In the genomic region with DNA sequence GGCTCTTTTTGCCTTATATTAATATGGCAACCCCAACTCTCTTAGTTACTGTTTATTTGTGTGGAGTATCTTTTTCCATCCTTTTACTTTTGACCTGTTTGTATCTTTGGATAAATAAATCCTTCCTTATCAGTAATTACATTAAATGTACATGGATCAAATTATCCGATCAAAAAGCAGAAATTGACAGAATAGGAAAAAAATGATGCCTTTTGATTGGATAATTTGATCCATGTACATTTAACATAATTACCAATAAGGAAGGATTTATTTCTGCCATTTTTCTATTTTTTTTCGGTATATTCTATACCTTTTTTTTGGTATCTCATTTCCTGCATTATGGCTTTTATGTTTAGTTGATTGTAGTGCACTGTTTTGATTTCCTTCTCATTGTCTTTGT, we compare ENCODE assay signal across 25 cellular contexts.
"Had no signal": no experiment of that assay in that cellular context is flagged by ENCODE, and none has a peak within 500 bp of the region (broad histone marks: within the 10 kb centered on the region; RNA-seq: fewer than 3 reads in every experiment).

No MANE protein-coding gene starts in this region.

- H3K27ac Mint-ChIP-seq: naive thymus-derived CD8-positive, alpha-beta T cell; nephron; progenitor cell of endocrine pancreas; stimulated activated memory B cell treated with anti-CD40 and anti-IgM and Interleukin-4, amounts not matched to agents 10 μg/mL and 1 μg/mL and 100 μg/mL, for 72 hours; stimulated activated naive CD8-positive, alpha-beta T cell treated with anti-CD3 and anti-CD28 coated beads, Interleukin-15, amount 100 ng/mL, for 72 hours; type B pancreatic cell had no signal

- H3K4me3 ChIP-seq: left lung, lower lobe of right lung, right atrium auricular region, right lobe of liver, smooth muscle cell, tibial nerve, uterus had no signal

- H3K4me1 Mint-ChIP-seq: nephron, neural crest cell had no signal

- H3K36me3 ChIP-seq: uterus had no signal

- ATAC-seq: left cardiac atrium; left lung; lower lobe of right lung; naive thymus-derived CD8-positive, alpha-beta T cell; right lobe of liver; stimulated activated memory B cell treated with anti-CD40 and anti-IgM and Interleukin-4, amounts not matched to agents 10 μg/mL and 1 μg/mL and 100 μg/mL, for 72 hours; stimulated activated naive CD8-positive, alpha-beta T cell treated with anti-CD3 and anti-CD28 coated beads, Interleukin-15, amount 100 ng/mL, for 72 hours had no signal

- H3K27me3 Mint-ChIP-seq: naive thymus-derived CD8-positive, alpha-beta T cell; progenitor cell of endocrine pancreas; stimulated activated memory B cell treated with anti-CD40 and anti-IgM and Interleukin-4, amounts not matched to agents 10 μg/mL and 1 μg/mL and 100 μg/mL, for 72 hours; stimulated activated naive CD8-positive, alpha-beta T cell treated with anti-CD3 and anti-CD28 coated beads, Interleukin-15, amount 100 ng/mL, for 72 hours; type B pancreatic cell had no signal

- H3K4me1 ChIP-seq: left lung, lower lobe of right lung, right atrium auricular region, right lobe of liver, tibial nerve, uterus had no signal

- H3K27me3 ChIP-seq: left lung, right atrium auricular region, right lobe of liver, tibial nerve, uterus had no signal

- H3K27ac ChIP-seq: left lung, lower lobe of right lung, right atrium auricular region, right lobe of liver, tibial nerve, uterus had no signal

- H3K4me3 Mint-ChIP-seq: nephron; neural crest cell; stimulated activated memory B cell treated with anti-CD40 and anti-IgM and Interleukin-4, amounts not matched to agents 10 μg/mL and 1 μg/mL and 100 μg/mL, for 72 hours; stimulated activated naive CD8-positive, alpha-beta T cell treated with anti-CD3 and anti-CD28 coated beads, Interleukin-15, amount 100 ng/mL, for 72 hours; type B pancreatic cell had no signal

- H3K4me2 ChIP-seq: smooth muscle cell had no signal

- DNase-seq: kidney glomerular epithelial cell; left cardiac atrium; left lung; lower lobe of right lung; mammary epithelial cell; mesenchymal stem cell; naive thymus-derived CD8-positive, alpha-beta T cell; nucleus accumbens; right lobe of liver; stimulated activated CD4-positive, alpha-beta T cell treated with anti-CD3 and anti-CD28 coated beads, Interleukin-1b, Interleukin-23, amount 100 ng/mL, for 48 hours; stimulated activated CD4-positive, alpha-beta T cell treated with anti-CD3 and anti-CD28 coated beads, Interleukin-2, amount 100 ng/mL, for 48 hours; stimulated activated CD4-positive, alpha-beta T cell treated with anti-CD3 and anti-CD28 coated beads, Interleukin-4, amount 100 ng/mL, for 4 hours; stimulated activated CD8-positive, alpha-beta memory T cell treated with anti-CD3 and anti-CD28 coated beads, Interleukin-4, amount 100 ng/mL, for 48 hours; stimulated activated naive CD4-positive, alpha-beta T cell treated with Interleukin-2 at 50 U/mL for 16 hours; stimulated activated naive CD8-positive, alpha-beta T cell treated with anti-CD3 and anti-CD28 coated beads, Interleukin-15, amount 100 ng/mL, for 72 hours; substantia nigra; uterus had no signal
